In genomic region chr3:172321035-172321434, GRCh38 we compare ENCODE assay signal across 13 cellular contexts.
DNase-seq lines count a peak whose midpoint lies in the region; ATAC-seq and TF ChIP-seq lines count a peak whose summit lies in the region.
"Had no signal": no experiment of that assay in that cellular context is flagged by ENCODE, and none has a peak within 500 bp of the region (broad histone marks: within the 10 kb centered on the region; RNA-seq: fewer than 3 reads in every experiment).

No MANE protein-coding gene starts in this region.

- intact Hi-C loops in heart right ventricle (cut with DNase I), result loop anchor here in 3 of 10 donors (5.0 to 10.0 kb wide), 4 partner anchors 276 to 496 kb away; partner anchors contain the start of gene FNDC3B (in 2 of the 3)
- intact Hi-C loops in Right ventricle myocardium superior (cut with DNase I), result no loop called here
- intact Hi-C loops in upper lobe of right lung (cut with DNase I), result no loop called here

- peaks cover 66% of the 10 kb centered on the region for H3K36me3 Mint-ChIP-seq in endothelial cell (ENCODE audit: low read depth, unreplicated experiment)
- H3K36me3 Mint-ChIP-seq in activated T-cell treated with anti-CD3 and anti-CD28 coated beads, Interleukin-2, amount 50 U/mL, for 4 hours (ENCODE audit: insufficient read depth), result peaks cover 23% of the 10 kb centered on the region

- no peaks in the 10 kb centered on the region for H3K9me3 Mint-ChIP-seq in endothelial cell (ENCODE audit: unreplicated experiment)
- H3K9me3 Mint-ChIP-seq in activated T-cell treated with anti-CD3 and anti-CD28 coated beads, Interleukin-2, amount 50 U/mL, for 4 hours, result no peaks in the 10 kb centered on the region
- H3K9me3 Mint-ChIP-seq: neural progenitor cell had no signal

- H3K27ac Mint-ChIP-seq in endothelial cell (ENCODE audit: unreplicated experiment), result peak overlapping the region; percentile 57
- H3K27ac Mint-ChIP-seq: neural progenitor cell had no signal

- WGBS in heart right ventricle, 2 donors, result 48 to 50% methylated on average over 2 of the region's 2 CpGs

- H3K4me1 ChIP-seq in heart right ventricle, result peaks cover 7 to 95% (median 80%) of the 10 kb centered on the region in 9 donors
- peaks cover 48% of the 10 kb centered on the region for H3K4me1 ChIP-seq in upper lobe of right lung

- DNase-seq in heart right ventricle (no peak), Right ventricle myocardium superior (no peak), MV-4-11 (lab: John Stamatoyannopoulos, UW) (peak; percentile 33), endothelial cell (ENCODE audit: low spot score) (no peak), upper lobe of right lung (no peak)
- DNase-seq in activated T-cell treated with anti-CD3 and anti-CD28 coated beads, Interleukin-2, amount 50 U/mL, for 4 hours, result no peak
- no peak for DNase-seq in effector CD8-positive, alpha-beta T cell (lab: John Stamatoyannopoulos, UW)
- DNase-seq: activated CD8-positive, alpha-beta memory T cell treated with anti-CD3 and anti-CD28 coated beads, Interleukin-2, amount 50 U/mL, for 48 hours; cerebellar nuclear complex; NCI-H2081 treated with DMSO at 0.1 percent for 48 hours; T-helper 1 cell had no signal

- H3K27ac ChIP-seq in heart right ventricle, result peak overlapping the region in 9 of 10 donors; percentile 21 to 88 (median 81)
- H3K27ac ChIP-seq in upper lobe of right lung, result no peak overlapping the region
- H3K27ac ChIP-seq: neural progenitor cell had no signal

- no peaks in the 10 kb centered on the region for H3K9me3 ChIP-seq in heart right ventricle
- no peaks in the 10 kb centered on the region for H3K9me3 ChIP-seq in upper lobe of right lung

- H3K4me3 ChIP-seq in heart right ventricle (no peak overlapping the region), upper lobe of right lung (no peak overlapping the region)
- H3K4me3 ChIP-seq: neural progenitor cell had no signal

- H3K27me3 Mint-ChIP-seq in endothelial cell (ENCODE audit: unreplicated experiment), result peaks cover 25% of the 10 kb centered on the region
- no peaks in the 10 kb centered on the region for H3K27me3 Mint-ChIP-seq in activated T-cell treated with anti-CD3 and anti-CD28 coated beads, Interleukin-2, amount 50 U/mL, for 4 hours (ENCODE audit: low read depth)

- H3K4me1 Mint-ChIP-seq in endothelial cell (ENCODE audit: unreplicated experiment), result peaks cover 25% of the 10 kb centered on the region
- H3K4me1 Mint-ChIP-seq in activated T-cell treated with anti-CD3 and anti-CD28 coated beads, Interleukin-2, amount 50 U/mL, for 4 hours (ENCODE audit: low read depth), result peaks cover 6% of the 10 kb centered on the region

- ATAC-seq in heart right ventricle (no peak), Right ventricle myocardium superior (ENCODE audit: poor library complexity) (no peak), upper lobe of right lung (peak; percentile 24), GM21576 (IDR thresholded peaks at IDR 0.05; ENCODE audit: unreplicated experiment) (no peak)
- no peak for ATAC-seq in activated T-cell treated with anti-CD3 and anti-CD28 coated beads, Interleukin-2, amount 50 U/mL, for 4 hours

- TF ChIP-seq CTCF in heart right ventricle (IDR thresholded peaks at IDR 0.05) (peak in 1 of 9 donors; percentile 10), endothelial cell (IDR thresholded peaks at IDR 0.05; ENCODE audit: unreplicated experiment) (no peak), upper lobe of right lung (IDR thresholded peaks at IDR 0.05) (no peak)

- H3K27me3 ChIP-seq in heart right ventricle (no peaks in the 10 kb centered on the region), upper lobe of right lung (no peaks in the 10 kb centered on the region)
- H3K27me3 ChIP-seq: neural progenitor cell had no signal

- H3K36me3 ChIP-seq in heart right ventricle (peaks cover 0 to 76% (median 11%) of the 10 kb centered on the region in 9 donors), upper lobe of right lung (peaks cover 54% of the 10 kb centered on the region)
- H3K36me3 ChIP-seq: neural progenitor cell had no signal

- H3K4me3 Mint-ChIP-seq in endothelial cell (ENCODE audit: unreplicated experiment), result no peak overlapping the region
- H3K4me3 Mint-ChIP-seq in activated T-cell treated with anti-CD3 and anti-CD28 coated beads, Interleukin-2, amount 50 U/mL, for 4 hours, result no peak overlapping the region
- H3K4me3 Mint-ChIP-seq: neural progenitor cell had no signal
